Comparison of ENCODE assay signal across 8 cellular contexts in the genomic region with DNA sequence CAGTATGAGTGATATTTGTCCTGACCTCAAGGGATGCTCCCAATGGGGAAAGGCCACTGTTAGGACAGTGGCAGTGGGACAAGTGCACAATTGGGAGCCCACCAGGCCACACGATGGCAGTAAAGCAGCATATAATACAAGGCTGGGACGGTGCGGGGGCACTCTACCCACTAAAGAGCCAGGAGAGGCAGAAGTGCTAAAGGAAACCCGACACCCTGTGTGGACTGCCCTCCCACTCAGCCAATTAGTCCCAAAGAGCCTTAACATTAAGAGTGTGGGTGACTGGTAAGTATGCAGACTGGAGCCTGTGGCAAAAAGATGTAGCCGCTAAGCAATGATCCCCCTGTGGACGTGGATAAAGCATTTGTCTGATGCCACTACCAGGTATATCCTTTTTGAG. TPM values are rescaled to one million over a fixed set of nuclear protein-coding genes. Genes with fewer than 3 reads are reported as not detected.
A peak's percentile ranks its signal among the peaks of the same experiment; 100 is the strongest.
DNase-seq lines count a peak whose midpoint lies in the region; ATAC-seq lines count a peak whose summit lies in the region.

No MANE protein-coding gene starts in this region.

- H2BK12ac ChIP-seq in mesenchymal stem cell (ENCODE audit: low read length in 2 of 2), result no peak overlapping the region

- H3K27ac ChIP-seq in mesenchymal stem cell (ENCODE audit: low read length, poor library complexity, severe bottlenecking), result no peak overlapping the region

- no peaks in the 10 kb centered on the region for H3K4me1 ChIP-seq in mesenchymal stem cell (ENCODE audit: control insufficient read depth, insufficient read depth, low read depth, low read length)

- H3K9ac ChIP-seq in mesenchymal stem cell (ENCODE audit: low read length), result peak overlapping the region; percentile 35

- WGBS in mesenchymal stem cell, result 71% methylated on average over 5 of the region's 6 CpGs

- no peak overlapping the region for H3K4me3 ChIP-seq in mesenchymal stem cell (ENCODE audit: insufficient read depth in 1 of 2, low read depth in 1 of 2, low read length in 2 of 2)

- no peak overlapping the region for H2BK120ac ChIP-seq in mesenchymal stem cell (ENCODE audit: low read depth, low read length)

- H4K8ac ChIP-seq in mesenchymal stem cell (ENCODE audit: low read length), result peak overlapping the region; percentile 66

- H3K4me2 ChIP-seq in mesenchymal stem cell (ENCODE audit: low read length, poor library complexity, severe bottlenecking), result no peak overlapping the region

- DNase-seq in GF-D8 (lab: John Stamatoyannopoulos, UW), result peak; percentile 40
- peak; percentile 32 for DNase-seq in NCI-H526 treated with DMSO at 0.1 percent for 48 hours (lab: John Stamatoyannopoulos, UW)
- peak; percentile 47 for DNase-seq in activated CD4-positive, alpha-beta T cell treated with anti-CD3 and anti-CD28 coated beads, Interleukin-2, amount 50 U/mL, for 4 hours
- peak; percentile 47 to 81 for DNase-seq in dermis microvascular lymphatic vessel endothelial cell (ENCODE audit: low read depth in 2 of 2)
- DNase-seq in mesenchymal stem cell, result peak; percentile 61
- peak; percentile 23 to 30 for DNase-seq in stimulated activated CD8-positive, alpha-beta memory T cell treated with anti-CD3 and anti-CD28 coated beads, Interleukin-15, amount 100 ng/mL, for 4 hours (ENCODE audit: low read depth in 2 of 2)

- no peak overlapping the region for H2BK5ac ChIP-seq in mesenchymal stem cell (ENCODE audit: low read depth, low read length, poor library complexity, severe bottlenecking)

- H2BK15ac ChIP-seq in mesenchymal stem cell (ENCODE audit: low read depth, poor library complexity, severe bottlenecking), result no peak overlapping the region

- H3K36me3 ChIP-seq in mesenchymal stem cell (ENCODE audit: control insufficient read depth in 1 of 2, insufficient read depth in 2 of 2, low read depth in 1 of 2, low read length in 2 of 2), result no peaks in the 10 kb centered on the region

- H3K18ac ChIP-seq in mesenchymal stem cell (ENCODE audit: low read depth in 1 of 2, low read length in 2 of 2), result no peak overlapping the region

- no peaks in the 10 kb centered on the region for H3K9me3 ChIP-seq in mesenchymal stem cell (ENCODE audit: control insufficient read depth, low read length)

- ATAC-seq in HG02938 (IDR thresholded peaks at IDR 0.05; ENCODE audit: unreplicated experiment) (peak; percentile 51), HG03442 (IDR thresholded peaks at IDR 0.05; ENCODE audit: unreplicated experiment) (no peak)

- H2AFZ ChIP-seq in mesenchymal stem cell (ENCODE audit: low read depth, low read length), result no peak overlapping the region

- H4K91ac ChIP-seq in mesenchymal stem cell (ENCODE audit: low read length), result no peak overlapping the region

- H2AK5ac ChIP-seq in mesenchymal stem cell (ENCODE audit: low read length, severe bottlenecking), result no peak overlapping the region

- H3K79me1 ChIP-seq in mesenchymal stem cell (replicated peaks; ENCODE audit: low read length, poor library complexity, severe bottlenecking), result no peaks in the 10 kb centered on the region

- H3K27me3 ChIP-seq in mesenchymal stem cell (ENCODE audit: control insufficient read depth in 1 of 2, insufficient read depth in 1 of 2, low read length in 2 of 2), result peaks cover 0 to 3% of the 10 kb centered on the region in 2 experiments

- H3K14ac ChIP-seq in mesenchymal stem cell (ENCODE audit: low read length in 2 of 2), result no peak overlapping the region

- H3K4ac ChIP-seq in mesenchymal stem cell (ENCODE audit: low read depth in 1 of 2, low read length in 2 of 2), result no peak overlapping the region

- H3K23ac ChIP-seq in mesenchymal stem cell (ENCODE audit: low read length in 2 of 2), result no peak overlapping the region

RNA-seq across cellular contexts. Expression of gene ZNF589, which starts 8.2 kb away (rescaled TPM):
- 2.8 and 3.4 TPM in 2 replicates for total RNA-seq in dermis microvascular lymphatic vessel endothelial cell
- 4.0 TPM for polyA plus RNA-seq in mesenchymal stem cell (2013, experiment 1 of 2)
- 4.0 TPM for polyA plus RNA-seq in mesenchymal stem cell (2013, experiment 2 of 2)

RNA-seq across cellular contexts. Expression of gene CAMP, which starts 9.4 kb away (rescaled TPM):
- not detected in 2 replicates for total RNA-seq in dermis microvascular lymphatic vessel endothelial cell
- polyA plus RNA-seq in mesenchymal stem cell (2013, experiment 1 of 2), result not detected
- 0.05 TPM for polyA plus RNA-seq in mesenchymal stem cell (2013, experiment 2 of 2)

RNA-seq across cellular contexts. Expression of gene CDC25A, which starts 44.5 kb away (rescaled TPM):
- total RNA-seq in dermis microvascular lymphatic vessel endothelial cell, result 8.6 and 9.1 TPM in 2 replicates
- polyA plus RNA-seq in mesenchymal stem cell (2013, experiment 1 of 2), result 1.7 TPM
- 2.0 TPM for polyA plus RNA-seq in mesenchymal stem cell (2013, experiment 2 of 2)
